Comparison of ENCODE assay signal across 13 cellular contexts in the genomic region with DNA sequence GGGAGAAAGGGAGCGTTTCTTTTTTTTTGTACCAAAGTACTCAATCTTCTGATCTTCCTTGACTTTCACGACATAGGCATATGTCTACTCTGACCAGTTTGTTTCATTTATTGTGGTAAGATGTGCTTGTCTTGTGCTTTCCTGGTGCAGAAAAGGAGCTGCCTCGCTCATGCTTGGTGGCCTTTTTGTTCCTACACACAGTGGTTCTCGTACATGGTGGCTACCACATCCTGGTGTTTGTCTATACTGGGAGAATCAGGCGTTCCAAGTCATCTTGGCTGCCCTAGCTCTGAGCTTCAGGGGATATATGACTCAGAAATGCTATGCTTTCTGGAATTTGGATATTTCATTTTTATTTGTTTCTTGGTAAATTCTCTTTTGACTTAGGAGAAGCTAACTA. TPM values are rescaled to one million over a fixed set of nuclear protein-coding genes. Genes with fewer than 3 reads are reported as not detected.
DNase-seq lines count a peak whose midpoint lies in the region; ATAC-seq lines count a peak whose summit lies in the region.
"Had no signal": no experiment of that assay in that cellular context is flagged by ENCODE, and none has a peak within 500 bp of the region (broad histone marks: within the 10 kb centered on the region; RNA-seq: fewer than 3 reads in every experiment).

No MANE protein-coding gene starts in this region.

- peaks cover 26% of the 10 kb centered on the region for H3K36me3 Mint-ChIP-seq in activated naive CD4-positive, alpha-beta T cell treated with anti-CD3 and anti-CD28 coated beads for 36 hours (ENCODE audit: low read depth)
- H3K36me3 Mint-ChIP-seq in T-helper 1 cell treated with Interleukin-12 subunit alpha and Interleukin-12 subunit beta and Interleukin-4 antibody, amounts not matched to agents 30 μg/mL and 1 μg/mL, for 36 hours (ENCODE audit: low read depth) = peaks cover 43% of the 10 kb centered on the region

- H3K4me1 Mint-ChIP-seq in activated naive CD4-positive, alpha-beta T cell treated with anti-CD3 and anti-CD28 coated beads for 36 hours (ENCODE audit: low read depth) = peaks cover 35% of the 10 kb centered on the region
- H3K4me1 Mint-ChIP-seq in T-helper 1 cell treated with Interleukin-12 subunit alpha and Interleukin-12 subunit beta and Interleukin-4 antibody, amounts not matched to agents 30 μg/mL and 1 μg/mL, for 36 hours (ENCODE audit: low read depth) = peaks cover 43% of the 10 kb centered on the region

- DNase-seq in activated naive CD4-positive, alpha-beta T cell treated with anti-CD3 and anti-CD28 coated beads for 36 hours = peak; percentile 33
- DNase-seq in activated naive CD4-positive, alpha-beta T cell treated with Interleukin-2 at 50 U/mL for 16 hours = no peak
- peak; percentile 41 for DNase-seq in stromal cell of bone marrow (ENCODE audit: low read depth)
- no peak for DNase-seq in NCI-H526 treated with DMSO at 0.1 percent for 48 hours (lab: John Stamatoyannopoulos, UW)
- DNase-seq in AML-193 (lab: John Stamatoyannopoulos, UW) = no peak
- no peak for DNase-seq in NCI-H1105 treated with DMSO at 0.1 percent for 48 hours (lab: John Stamatoyannopoulos, UW)
- DNase-seq: activated gamma-delta T cell treated with Interleukin-2 at 50 U/mL for 16 hours, BE2C, NCI-H774, psoas muscle, T-helper 9 cell had no signal

- ATAC-seq in esophagus mucosa = peak; percentile 28
- ATAC-seq: psoas muscle had no signal

- no peaks in the 10 kb centered on the region for H3K9me3 Mint-ChIP-seq in activated naive CD4-positive, alpha-beta T cell treated with anti-CD3 and anti-CD28 coated beads for 36 hours
- no peaks in the 10 kb centered on the region for H3K9me3 Mint-ChIP-seq in T-helper 1 cell treated with Interleukin-12 subunit alpha and Interleukin-12 subunit beta and Interleukin-4 antibody, amounts not matched to agents 30 μg/mL and 1 μg/mL, for 36 hours

- intact Hi-C loops in activated naive CD4-positive, alpha-beta T cell treated with anti-CD3 and anti-CD28 coated beads for 36 hours (cut with micrococcal nuclease) = loop anchor here (1.0 to 5.0 kb wide), 2 partner anchors 30 to 224 kb away; no protein-coding TSS in a partner anchor

- no peak overlapping the region for H3K27ac Mint-ChIP-seq in activated naive CD4-positive, alpha-beta T cell treated with anti-CD3 and anti-CD28 coated beads for 36 hours
- peak overlapping the region; percentile 88 for H3K27ac Mint-ChIP-seq in T-helper 1 cell treated with Interleukin-12 subunit alpha and Interleukin-12 subunit beta and Interleukin-4 antibody, amounts not matched to agents 30 μg/mL and 1 μg/mL, for 36 hours

- CTCF ChIA-PET in activated naive CD4-positive, alpha-beta T cell treated with anti-CD3 and anti-CD28 coated beads for 36 hours (lab: Charles Lee) = no interaction called here

- no peaks in the 10 kb centered on the region for H3K27me3 Mint-ChIP-seq in activated naive CD4-positive, alpha-beta T cell treated with anti-CD3 and anti-CD28 coated beads for 36 hours (ENCODE audit: low read depth)
- H3K27me3 Mint-ChIP-seq in T-helper 1 cell treated with Interleukin-12 subunit alpha and Interleukin-12 subunit beta and Interleukin-4 antibody, amounts not matched to agents 30 μg/mL and 1 μg/mL, for 36 hours (ENCODE audit: low read depth) = no peaks in the 10 kb centered on the region

- H3K4me3 Mint-ChIP-seq in activated naive CD4-positive, alpha-beta T cell treated with anti-CD3 and anti-CD28 coated beads for 36 hours = peak overlapping the region; percentile 26
- peak overlapping the region; percentile 75 for H3K4me3 Mint-ChIP-seq in T-helper 1 cell treated with Interleukin-12 subunit alpha and Interleukin-12 subunit beta and Interleukin-4 antibody, amounts not matched to agents 30 μg/mL and 1 μg/mL, for 36 hours

RNA-seq across cellular contexts. Expression of a gene that starts 31.8 kb away (rescaled TPM):
- total RNA-seq in activated naive CD4-positive, alpha-beta T cell treated with anti-CD3 and anti-CD28 coated beads for 36 hours = 10 to 100 TPM; 14.6 to 15.9 TPM
- 1.3 TPM for total RNA-seq in esophagus mucosa

Comparison
In these comparisons a context has a peak if more than half of its experiments do, and no peak if none do; other contexts are left out.
1. DNase-seq: peak in activated naive CD4-positive, alpha-beta T cell treated with anti-CD3 and anti-CD28 coated beads for 36 hours (single experiment) and stromal cell of bone marrow (single experiment); none in activated naive CD4-positive, alpha-beta T cell treated with Interleukin-2 at 50 U/mL for 16 hours (single experiment), NCI-H526 treated with DMSO at 0.1 percent for 48 hours (single experiment), AML-193 (0 of 2) and NCI-H1105 treated with DMSO at 0.1 percent for 48 hours (single experiment).